8 cellular contexts compared by ENCODE assay signal in the genomic region with DNA sequence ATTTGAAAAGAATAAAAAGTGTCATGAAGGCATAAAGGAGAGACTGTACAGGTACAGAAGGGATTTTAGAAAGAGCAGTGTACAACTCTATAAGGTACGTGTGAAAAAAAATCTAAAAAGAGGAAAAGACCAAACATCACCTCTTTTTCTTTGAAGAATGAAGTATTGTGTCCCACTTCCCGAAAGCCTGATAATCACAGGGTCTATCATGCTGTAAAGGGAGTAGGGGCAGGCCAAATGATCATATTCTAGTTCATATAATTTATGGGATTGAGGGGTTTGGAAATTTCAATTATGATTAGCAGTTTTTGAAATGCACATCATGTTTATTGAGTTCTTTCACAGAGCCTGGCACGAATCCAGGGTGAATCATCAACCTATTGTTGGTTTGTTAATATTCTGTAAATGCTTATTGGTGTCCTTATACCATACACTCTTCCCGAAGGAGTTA. TPM values are rescaled to one million over a fixed set of nuclear protein-coding genes. Genes with fewer than 3 reads are reported as not detected.
DNase-seq lines count a peak whose midpoint lies in the region; ATAC-seq and TF ChIP-seq lines count a peak whose summit lies in the region.

No MANE protein-coding gene starts in this region.

- no peak overlapping the region for H2AFZ ChIP-seq in IMR-90 (replicated peaks; ENCODE audit: low read length, poor library complexity)

- no peak for TF ChIP-seq RAD21 in IMR-90 (IDR thresholded peaks at IDR 0.05; ENCODE audit: low read length)

- no peaks in the 10 kb centered on the region for H3K9me3 Mint-ChIP-seq in WTC11

- H3K27me3 ChIP-seq in IMR-90 (ENCODE audit: control insufficient read depth, insufficient read depth, low read length) = no peaks in the 10 kb centered on the region

- no TSS peak for BruUV-seq in IMR-90 (replicated peaks; lab: Mats Ljungman, UMichigan)

- H4K5ac ChIP-seq in IMR-90 (ENCODE audit: low read depth, low read length) = no peak overlapping the region; the same call in 1 of the 2 replicates

- no CpG with 5 or more reads among the region's 4 CpGs for WGBS in IMR-90 (ENCODE audit: extremely low coverage in 2 of 2, insufficient read length in 1 of 2), 2 experiments

- peak overlapping the region; percentile 88; the same call in 1 of the 2 replicates for H3K27ac ChIP-seq in IMR-90 (ENCODE audit: insufficient read depth, low read length)

- H3K4me3 ChIP-seq in IMR-90 (ENCODE audit: insufficient read depth, low read depth, low read length) = peak overlapping the region; percentile 73

- H3K56ac ChIP-seq in IMR-90 (ENCODE audit: extremely low read depth, insufficient read depth, low read length) = peak overlapping the region; percentile 67; the same call in 1 of the 2 replicates

- in situ Hi-C loops in Caki2 (cut with HindIII; ENCODE audit: low pct_unique_long_range_greater_than_20kb, low sequenced_read_pairs) (no loop called here), IMR-90 (cut with MboI; ENCODE audit: low sequenced_read_pairs) (no loop called here)

- dilution Hi-C loops in IMR-90 (cut with HindIII; ENCODE audit: low sequenced_read_pairs, unreplicated experiment) = no loop called here

- H3K4me1 ChIP-seq in IMR-90 (ENCODE audit: control insufficient read depth, insufficient read depth, low read length) = peaks cover 8% of the 10 kb centered on the region

- peak overlapping the region; percentile 82 for H3K4me2 ChIP-seq in IMR-90 (ENCODE audit: low read depth, low read length)

- H2AK5ac ChIP-seq in IMR-90 (ENCODE audit: low read depth, low read length) = no peak overlapping the region

- peak; percentile 62 for DNase-seq in Caki2 (ENCODE audit: low read depth)
- DNase-seq in IMR-90 = peak; percentile 82
- DNase-seq in WTC11 (ENCODE audit: low spot score) = no peak
- peak; percentile 65 for DNase-seq in fibroblast of gingiva (ENCODE audit: low read depth)
- peak; percentile 53 for DNase-seq in non-pigmented ciliary epithelial cell (ENCODE audit: low read depth)
- DNase-seq in GM10248 (ENCODE audit: extremely low spot score) = no peak
- DNase-seq in sciatic nerve (ENCODE audit: low spot score) = no peak

- CTCF ChIA-PET in IMR-90 (lab: Yijun Ruan, JAX) (no interaction called here), WTC11 (lab: Charles Lee) (interaction anchor here (5.7 kb wide), 1 partner anchor 31 kb away, joined by 45 read pairs; no protein-coding TSS in a partner anchor), GM10248 (lab: Yijun Ruan, JAX) (no interaction called here)

- intact Hi-C loops in IMR-90 (cut with micrococcal nuclease) (loop anchor here (5.0 to 10.0 kb wide), 4 partner anchors 41 to 354 kb away; no protein-coding TSS in a partner anchor), sciatic nerve (cut with DNase I) (no loop called here)

- peaks cover 2% of the 10 kb centered on the region; the same call in 1 of the 2 replicates for H3K9me1 ChIP-seq in IMR-90 (ENCODE audit: insufficient read depth, low read length)

- TF ChIP-seq CTCF in IMR-90 (conservative IDR thresholded peaks at IDR 0.05; ENCODE audit: low read depth, low read length) = no peak
- no peak for TF ChIP-seq CTCF in WTC11 (IDR thresholded peaks at IDR 0.05)
- no peak for TF ChIP-seq CTCF in GM10248 (IDR thresholded peaks at IDR 0.05; ENCODE audit: control extremely low read depth, extremely low read depth, low read depth, missing control alignments)

- H4K8ac ChIP-seq in IMR-90 (ENCODE audit: low read depth in 2 of 2, low read length in 2 of 2) = peak overlapping the region; percentile 83 to 85; a peak in 3 of 4 replicates

- 0 out of 2 replicates have a peak overlapping the region, but pooled peaks have one; percentile 26 for H2BK20ac ChIP-seq in IMR-90 (ENCODE audit: low read depth, low read length)

- TF ChIP-seq POLR2A in IMR-90 (IDR thresholded peaks at IDR 0.05; ENCODE audit: low read depth, low read length) = no peak

- H3K79me1 ChIP-seq in IMR-90 (ENCODE audit: low read depth in 1 of 2, low read length in 2 of 2) = peaks cover 11 to 31% of the 10 kb centered on the region in 2 experiments; a peak in 3 of 4 replicates

- peak overlapping the region; percentile 82 for H2BK5ac ChIP-seq in IMR-90 (ENCODE audit: low read depth, low read length, poor library complexity, severe bottlenecking)

- no peak overlapping the region for H2BK15ac ChIP-seq in IMR-90 (ENCODE audit: low read depth, low read length)

- POLR2A ChIA-PET in IMR-90 (lab: Charles Lee; ENCODE audit: unreplicated experiment) (no interaction called here), WTC11 (lab: Charles Lee) (no interaction called here), GM10248 (lab: Yijun Ruan, JAX) (no interaction called here)

- H3K9me3 ChIP-seq in IMR-90 (ENCODE audit: control insufficient read depth, insufficient read depth, low read length) = no peaks in the 10 kb centered on the region

- peak overlapping the region; percentile 69; the same call in 1 of the 2 replicates for H3K18ac ChIP-seq in IMR-90 (ENCODE audit: low read depth, low read length)

- peak overlapping the region; percentile 86; the same call in 1 of the 2 replicates for H3K23ac ChIP-seq in IMR-90 (ENCODE audit: low read depth, low read length)

- peaks cover 17% of the 10 kb centered on the region; the same call in 1 of the 2 replicates for H4K20me1 ChIP-seq in IMR-90 (ENCODE audit: insufficient read depth, low read length)

- peak overlapping the region; percentile 87; the same call in 1 of the 2 replicates for H3K9ac ChIP-seq in IMR-90 (ENCODE audit: low read depth, low read length)

- peak overlapping the region; percentile 91 for H3K4me3 Mint-ChIP-seq in WTC11

- peak overlapping the region; percentile 99 for H3K27ac Mint-ChIP-seq in WTC11

- H2BK120ac ChIP-seq in IMR-90 (ENCODE audit: low read depth, low read length) = peak overlapping the region; percentile 28; the same call in 1 of the 2 replicates

- H4K91ac ChIP-seq in IMR-90 (ENCODE audit: insufficient read depth, low read depth, low read length) = no peak overlapping the region

- H2AK9ac ChIP-seq in IMR-90 (replicated peaks; ENCODE audit: low read depth, low read length, poor library complexity) = no peak overlapping the region

- H3K4ac ChIP-seq in IMR-90 (ENCODE audit: low read depth, low read length) = no peak overlapping the region

- no peaks in the 10 kb centered on the region for H3K36me3 Mint-ChIP-seq in WTC11

- H3K27me3 Mint-ChIP-seq in WTC11 (ENCODE audit: low read depth) = no peaks in the 10 kb centered on the region

- H3K36me3 ChIP-seq in IMR-90 (ENCODE audit: control insufficient read depth, insufficient read depth, low read length) = no peaks in the 10 kb centered on the region

- peak overlapping the region; percentile 16; the same call in 1 of the 2 replicates for H3K14ac ChIP-seq in IMR-90 (replicated peaks; ENCODE audit: low read depth, low read length)

- H3K4me1 Mint-ChIP-seq in WTC11 = peaks cover 53% of the 10 kb centered on the region

- ATAC-seq in IMR-90 (ENCODE audit: low read depth) (no peak), WTC11 (no peak), HG02610 (IDR thresholded peaks at IDR 0.05; ENCODE audit: unreplicated experiment) (no peak), sciatic nerve (no peak)

TF ChIP-seq in IMR-90, 13 proteins besides CTCF, POLR2A, EP300 and RAD21:
- no peak for TF ChIP-seq RFX5 (IDR thresholded peaks at IDR 0.05; ENCODE audit: low read depth, low read length)
- no peak for TF ChIP-seq SMC3 (IDR thresholded peaks at IDR 0.05; ENCODE audit: low read depth, low read length)
- TF ChIP-seq FOS (IDR thresholded peaks at IDR 0.05; ENCODE audit: low read depth, low read length) = no peak
TF ChIP-seq in IMR-90: peak in this region for 0.

TF ChIP-seq in WTC11, 78 proteins besides CTCF, POLR2A, EP300 and RAD21 (continues in another document):
- TF ChIP-seq NR1H2 (CRISPR knock-in tag; IDR thresholded peaks at IDR 0.05) (no peak), CBFB (CRISPR knock-in tag; IDR thresholded peaks at IDR 0.05; ENCODE audit: low read depth) (no peak), NR3C1 (CRISPR knock-in tag; conservative IDR thresholded peaks at IDR 0.05; ENCODE audit: low read depth) (no peak), GABPB1 (CRISPR knock-in tag; IDR thresholded peaks at IDR 0.05) (no peak), FOXK1 (CRISPR knock-in tag; IDR thresholded peaks at IDR 0.05) (no peak), OVOL2 (CRISPR knock-in tag; IDR thresholded peaks at IDR 0.05; ENCODE audit: borderline replicate concordance) (no peak), SOX15 (CRISPR knock-in tag; IDR thresholded peaks at IDR 0.05) (no peak), ZNF232 (CRISPR knock-in tag; IDR thresholded peaks at IDR 0.05) (no peak), ETV6 (CRISPR knock-in tag; IDR thresholded peaks at IDR 0.05) (no peak)
- TF ChIP-seq, protein P1, sequence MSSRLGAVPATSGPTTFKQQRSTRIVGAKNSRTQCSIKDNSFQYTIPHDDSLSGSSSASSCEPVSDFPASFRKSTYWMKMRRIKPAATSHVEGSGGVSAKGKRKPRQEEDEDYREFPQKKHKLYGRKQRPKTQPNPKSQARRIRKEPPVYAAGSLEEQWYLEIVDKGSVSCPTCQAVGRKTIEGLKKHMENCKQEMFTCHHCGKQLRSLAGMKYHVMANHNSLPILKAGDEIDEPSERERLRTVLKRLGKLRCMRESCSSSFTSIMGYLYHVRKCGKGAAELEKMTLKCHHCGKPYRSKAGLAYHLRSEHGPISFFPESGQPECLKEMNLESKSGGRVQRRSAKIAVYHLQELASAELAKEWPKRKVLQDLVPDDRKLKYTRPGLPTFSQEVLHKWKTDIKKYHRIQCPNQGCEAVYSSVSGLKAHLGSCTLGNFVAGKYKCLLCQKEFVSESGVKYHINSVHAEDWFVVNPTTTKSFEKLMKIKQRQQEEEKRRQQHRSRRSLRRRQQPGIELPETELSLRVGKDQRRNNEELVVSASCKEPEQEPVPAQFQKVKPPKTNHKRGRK (CRISPR knock-in tag; IDR thresholded peaks at IDR 0.05; ENCODE audit: borderline replicate concordance) = no peak

RNA-seq across cellular contexts. Expression of gene RERE, which starts 0.9 kb away (rescaled TPM):
- 9.8 and 38.6 TPM in 2 replicates for total RNA-seq in Caki2 (2014; rRNA removed; shearing (Covaris generic); ENCODE audit: low replicate concordance)
- total RNA-seq in IMR-90 (2012; rRNA removed) (11.5 and 15.8 TPM in 2 replicates), WTC11 (2021) (122 to 161 TPM (median 124 TPM) in 3 replicates), sciatic nerve (134 TPM)
- 13.5 and 25.1 TPM in 2 replicates for polyA plus RNA-seq in IMR-90 (2012; rRNA removed)
- 7.6 and 12.1 TPM in 2 replicates for polyA plus RNA-seq in IMR-90 (2012; cell fraction: cytosol; rRNA removed)
- 27.4 and 39.6 TPM in 2 replicates for polyA plus RNA-seq in IMR-90 (2012; cell fraction: nucleus; rRNA removed; ENCODE audit: low replicate concordance)

Comparison
In these comparisons a context has a peak if more than half of its experiments do, and no peak if none do; other contexts are left out.
1. DNase-seq: peak in Caki2 (single experiment), IMR-90 (single experiment), fibroblast of gingiva (single experiment) and non-pigmented ciliary epithelial cell (single experiment); none in WTC11 (single experiment), GM10248 (single experiment) and sciatic nerve (single experiment).